ENCODE assay signal across 27 cellular contexts in the genomic region with DNA sequence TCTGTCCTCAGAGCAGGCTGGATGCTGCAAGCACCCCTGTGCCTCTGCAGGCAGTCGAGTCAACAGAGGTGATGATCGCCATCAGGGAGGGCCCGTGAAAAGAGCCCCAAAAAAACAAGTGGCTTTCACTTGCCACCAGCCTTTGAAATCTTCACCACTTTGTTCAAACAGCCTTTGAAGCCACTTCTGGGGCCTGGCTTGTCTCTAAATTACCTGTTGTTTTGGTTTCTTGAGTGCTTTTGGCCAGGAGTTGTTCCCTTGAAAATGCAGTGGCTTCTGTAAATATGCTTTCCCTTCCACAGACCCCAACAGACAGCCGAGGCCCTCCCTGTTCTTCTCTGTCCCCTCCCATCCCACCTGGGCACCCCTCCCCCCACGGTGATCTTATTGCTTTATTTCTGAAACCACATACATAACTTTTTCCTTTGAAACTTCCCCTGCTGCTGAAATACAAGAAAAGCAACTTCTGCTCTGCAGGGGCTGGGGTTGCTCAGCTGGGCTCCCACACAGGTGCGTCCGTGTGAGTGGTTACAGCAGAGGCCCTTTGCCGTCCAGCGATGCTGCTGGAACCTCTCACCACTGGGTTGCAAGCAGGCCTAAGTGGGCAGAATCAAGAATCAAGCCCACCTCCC.
DNase-seq lines count a peak whose midpoint lies in the region; ATAC-seq and TF ChIP-seq lines count a peak whose summit lies in the region.
"Had no signal": no experiment of that assay in that cellular context is flagged by ENCODE, and none has a peak within 500 bp of the region (broad histone marks: within the 10 kb centered on the region; RNA-seq: fewer than 3 reads in every experiment).

No MANE protein-coding gene starts in this region.

- H3K27me3 ChIP-seq in BLaER1 treated with 17β-estradiol and CSF1 and Interleukin-3, amounts not matched to agents 10 nM and 100 nM = no peaks in the 10 kb centered on the region
- H3K27me3 ChIP-seq in CD8-positive, alpha-beta T cell (ENCODE audit: insufficient read depth, low read length) = no peaks in the 10 kb centered on the region
- H3K27me3 ChIP-seq: colonic mucosa, gastrocnemius medialis, MG63 had no signal

- H3K36me3 Mint-ChIP-seq in CD8-positive, alpha-beta T cell = no peaks in the 10 kb centered on the region
- no peaks in the 10 kb centered on the region for H3K36me3 Mint-ChIP-seq in activated CD8-positive, alpha-beta T cell treated with anti-CD3 and anti-CD28 coated beads, Interleukin-2, amount 10 ng/mL, durations not matched to agents 7 days and 5 days (ENCODE audit: low read depth)
- no peaks in the 10 kb centered on the region for H3K36me3 Mint-ChIP-seq in naive thymus-derived CD8-positive, alpha-beta T cell
- H3K36me3 Mint-ChIP-seq: CD8-positive, alpha-beta memory T cell; IgD-negative memory B cell; natural killer cell; stimulated activated memory B cell treated with anti-CD40 and anti-IgM and Interleukin-4, amounts not matched to agents 10 μg/mL and 1 μg/mL and 100 μg/mL, for 72 hours had no signal

- H3K4me1 Mint-ChIP-seq in CD8-positive, alpha-beta T cell (ENCODE audit: low read depth) = peaks cover 45% of the 10 kb centered on the region
- H3K4me1 Mint-ChIP-seq in activated CD8-positive, alpha-beta T cell treated with anti-CD3 and anti-CD28 coated beads, Interleukin-2, amount 10 ng/mL, durations not matched to agents 7 days and 5 days (ENCODE audit: low read depth) = peaks cover 26% of the 10 kb centered on the region
- H3K4me1 Mint-ChIP-seq in naive thymus-derived CD8-positive, alpha-beta T cell = peaks cover 34 to 51% (median 43%) of the 10 kb centered on the region in 4 donors
- H3K4me1 Mint-ChIP-seq: CD8-positive, alpha-beta memory T cell; IgD-negative memory B cell; natural killer cell; stimulated activated memory B cell treated with anti-CD40 and anti-IgM and Interleukin-4, amounts not matched to agents 10 μg/mL and 1 μg/mL and 100 μg/mL, for 72 hours had no signal

- H3K27ac Mint-ChIP-seq in CD8-positive, alpha-beta T cell = peak overlapping the region; percentile 86
- peak overlapping the region; percentile 53 for H3K27ac Mint-ChIP-seq in activated CD8-positive, alpha-beta T cell treated with anti-CD3 and anti-CD28 coated beads, Interleukin-2, amount 10 ng/mL, durations not matched to agents 7 days and 5 days
- peak overlapping the region; percentile 76 to 93 (median 86) for H3K27ac Mint-ChIP-seq in naive thymus-derived CD8-positive, alpha-beta T cell
- H3K27ac Mint-ChIP-seq: CD8-positive, alpha-beta memory T cell; HFFc6; IgD-negative memory B cell; natural killer cell; stimulated activated memory B cell treated with anti-CD40 and anti-IgM and Interleukin-4, amounts not matched to agents 10 μg/mL and 1 μg/mL and 100 μg/mL, for 72 hours; T-helper 2 cell treated with Interferon-gamma antibody and Interleukin-4, amounts not matched to agents 5 μg/mL and 100 μg/mL, for 36 hours had no signal

- TF ChIP-seq CTCF in CD8-positive, alpha-beta T cell (IDR thresholded peaks at IDR 0.05) = no peak
- TF ChIP-seq CTCF in coronary artery (IDR thresholded peaks at IDR 0.05) = no peak

- peaks cover 3% of the 10 kb centered on the region for H3K27me3 Mint-ChIP-seq in CD8-positive, alpha-beta T cell (ENCODE audit: low read depth)
- peaks cover 5% of the 10 kb centered on the region for H3K27me3 Mint-ChIP-seq in activated CD8-positive, alpha-beta T cell treated with anti-CD3 and anti-CD28 coated beads, Interleukin-2, amount 10 ng/mL, durations not matched to agents 7 days and 5 days (ENCODE audit: low read depth)
- H3K27me3 Mint-ChIP-seq in naive thymus-derived CD8-positive, alpha-beta T cell = peaks cover 0 to under 1% (median 0%) of the 10 kb centered on the region in 5 donors
- H3K27me3 Mint-ChIP-seq: IgD-negative memory B cell had no signal

- DNase-seq in CD8-positive, alpha-beta T cell = peak in 3 of 7 experiments; percentile 25 to 39 (median 27)
- DNase-seq in activated CD8-positive, alpha-beta T cell treated with anti-CD3 and anti-CD28 coated beads, Interleukin-2, amount 10 ng/mL, durations not matched to agents 7 days and 5 days = peak; percentile 33
- DNase-seq in naive thymus-derived CD8-positive, alpha-beta T cell = peak in 6 of 10 donors; percentile 20 to 62 (median 42)
- no peak for DNase-seq in coronary artery (ENCODE audit: low spot score)
- DNase-seq in SIG-M5 (lab: John Stamatoyannopoulos, UW) = no peak
- DNase-seq: amygdala, colonic mucosa, gastrocnemius medialis, GDM1, HFFc6, hypothalamus, left ventricle myocardium superior, natural killer cell, NCI-H1417 treated with DMSO at 0.1 percent for 48 hours, NCI-H82, WERI-Rb-1 had no signal

- POLR2A ChIA-PET in CD8-positive, alpha-beta T cell (lab: Charles Lee) = no interaction called here
- POLR2A ChIA-PET in activated CD8-positive, alpha-beta T cell treated with anti-CD3 and anti-CD28 coated beads, Interleukin-2, amount 10 ng/mL, durations not matched to agents 7 days and 5 days (lab: Charles Lee) = no interaction called here
- POLR2A ChIA-PET in naive thymus-derived CD8-positive, alpha-beta T cell (lab: Charles Lee) = no interaction called here

- H3K4me2 ChIP-seq in BLaER1 treated with 17β-estradiol and CSF1 and Interleukin-3, amounts not matched to agents 10 nM and 100 nM = peak overlapping the region in 8 of 11 experiments; percentile 50 to 75 (median 58); a peak in 16 of 22 replicates

- peaks cover 0 to 38% (median 33%) of the 10 kb centered on the region in 10 experiments; a peak in 16 of 20 replicates for H3K4me1 ChIP-seq in BLaER1 treated with 17β-estradiol and CSF1 and Interleukin-3, amounts not matched to agents 10 nM and 100 nM
- peaks cover 35% of the 10 kb centered on the region for H3K4me1 ChIP-seq in CD8-positive, alpha-beta T cell (ENCODE audit: insufficient read depth, low read length)
- H3K4me1 ChIP-seq: breast epithelium, colonic mucosa, gastrocnemius medialis, tibial artery had no signal

- CTCF ChIA-PET in CD8-positive, alpha-beta T cell (lab: Charles Lee) = no interaction called here
- CTCF ChIA-PET in activated CD8-positive, alpha-beta T cell treated with anti-CD3 and anti-CD28 coated beads, Interleukin-2, amount 10 ng/mL, durations not matched to agents 7 days and 5 days (lab: Charles Lee) = no interaction called here

- no peak overlapping the region for H3K27ac ChIP-seq in BLaER1 treated with 17β-estradiol and CSF1 and Interleukin-3, amounts not matched to agents 10 nM and 100 nM
- no peak overlapping the region for H3K27ac ChIP-seq in CD8-positive, alpha-beta T cell (ENCODE audit: low read depth, low read length)
- H3K27ac ChIP-seq in coronary artery = no peak overlapping the region
- H3K27ac ChIP-seq: breast epithelium, colonic mucosa, gastrocnemius medialis, skin epidermis, tibial artery, WERI-Rb-1 had no signal

- ATAC-seq in CD8-positive, alpha-beta T cell = peak; percentile 33
- ATAC-seq in activated CD8-positive, alpha-beta T cell treated with anti-CD3 and anti-CD28 coated beads, Interleukin-2, amount 10 ng/mL, durations not matched to agents 7 days and 5 days = peak; percentile 33
- ATAC-seq in naive thymus-derived CD8-positive, alpha-beta T cell = peak; percentile 57 to 64
- no peak for ATAC-seq in HG02970 (IDR thresholded peaks at IDR 0.05; ENCODE audit: low FRiP score, unreplicated experiment)
- ATAC-seq: gastrocnemius medialis; left ventricle myocardium superior; natural killer cell; SK-N-SH treated with all-trans-retinoic acid at 6 μM for 48 hours; stimulated activated memory B cell treated with anti-CD40 and anti-IgM and Interleukin-4, amounts not matched to agents 10 μg/mL and 1 μg/mL and 100 μg/mL, for 72 hours had no signal

- peak overlapping the region; percentile 64 for H3K4me3 Mint-ChIP-seq in CD8-positive, alpha-beta T cell
- no peak overlapping the region for H3K4me3 Mint-ChIP-seq in activated CD8-positive, alpha-beta T cell treated with anti-CD3 and anti-CD28 coated beads, Interleukin-2, amount 10 ng/mL, durations not matched to agents 7 days and 5 days
- peak overlapping the region; percentile 50 to 85 (median 76) for H3K4me3 Mint-ChIP-seq in naive thymus-derived CD8-positive, alpha-beta T cell
- H3K4me3 Mint-ChIP-seq: HFFc6; IgD-negative memory B cell; natural killer cell; stimulated activated memory B cell treated with anti-CD40 and anti-IgM and Interleukin-4, amounts not matched to agents 10 μg/mL and 1 μg/mL and 100 μg/mL, for 72 hours; T-helper 2 cell treated with Interferon-gamma antibody and Interleukin-4, amounts not matched to agents 5 μg/mL and 100 μg/mL, for 36 hours had no signal

- H3K4me3 ChIP-seq in BLaER1 treated with 17β-estradiol and CSF1 and Interleukin-3, amounts not matched to agents 10 nM and 100 nM = no peak overlapping the region
- peak overlapping the region; percentile 20 for H3K4me3 ChIP-seq in CD8-positive, alpha-beta T cell (ENCODE audit: low read depth, low read length)
- H3K4me3 ChIP-seq in coronary artery = no peak overlapping the region
- H3K4me3 ChIP-seq: breast epithelium, colonic mucosa, gastrocnemius medialis, MG63, skin epidermis, tibial artery had no signal

- no peak overlapping the region for H3K9ac ChIP-seq in BLaER1 treated with 17β-estradiol and CSF1 and Interleukin-3, amounts not matched to agents 10 nM and 100 nM

- H3K9me3 ChIP-seq in BLaER1 treated with 17β-estradiol and CSF1 and Interleukin-3, amounts not matched to agents 10 nM and 100 nM (replicated peaks in 1 of 11) = peaks cover 0 to 10% (median 0%) of the 10 kb centered on the region in 11 experiments; a peak in 5 of 22 replicates
- H3K9me3 ChIP-seq in CD8-positive, alpha-beta T cell (ENCODE audit: low read length) = no peaks in the 10 kb centered on the region
- H3K9me3 ChIP-seq: breast epithelium, colonic mucosa, gastrocnemius medialis, MG63, tibial artery had no signal

- intact Hi-C loops in CD8-positive, alpha-beta T cell (cut with DNase I, micrococcal nuclease) = no loop called here

- no peaks in the 10 kb centered on the region; a peak in 1 of 22 replicates for H4K20me1 ChIP-seq in BLaER1 treated with 17β-estradiol and CSF1 and Interleukin-3, amounts not matched to agents 10 nM and 100 nM

- no peaks in the 10 kb centered on the region for H3K9me3 Mint-ChIP-seq in CD8-positive, alpha-beta T cell
- H3K9me3 Mint-ChIP-seq in activated CD8-positive, alpha-beta T cell treated with anti-CD3 and anti-CD28 coated beads, Interleukin-2, amount 10 ng/mL, durations not matched to agents 7 days and 5 days (ENCODE audit: insufficient read depth) = peaks cover 6% of the 10 kb centered on the region
- peaks cover 0 to 2% (median 0%) of the 10 kb centered on the region in 9 donors for H3K9me3 Mint-ChIP-seq in naive thymus-derived CD8-positive, alpha-beta T cell
- H3K9me3 Mint-ChIP-seq: natural killer cell; T-helper 2 cell treated with Interferon-gamma antibody and Interleukin-4, amounts not matched to agents 5 μg/mL and 100 μg/mL, for 36 hours had no signal

- no peaks in the 10 kb centered on the region for H3K36me3 ChIP-seq in BLaER1 treated with 17β-estradiol and CSF1 and Interleukin-3, amounts not matched to agents 10 nM and 100 nM
- H3K36me3 ChIP-seq in CD8-positive, alpha-beta T cell (ENCODE audit: insufficient read depth, low read length) = no peaks in the 10 kb centered on the region
- H3K36me3 ChIP-seq: breast epithelium, colonic mucosa, gastrocnemius medialis, MG63, tibial artery, WERI-Rb-1 had no signal

Comparison
In these comparisons a context has a peak if more than half of its experiments do, and no peak if none do; other contexts are left out.
1. DNase-seq: peak in activated CD8-positive, alpha-beta T cell treated with anti-CD3 and anti-CD28 coated beads, Interleukin-2, amount 10 ng/mL, durations not matched to agents 7 days and 5 days (single experiment) and naive thymus-derived CD8-positive, alpha-beta T cell (6 of 10); none in coronary artery (single experiment) and SIG-M5 (single experiment).
2. Peak in every context shown above with its lines, with median percentiles within 50 percentile points of each other: H3K27ac Mint-ChIP-seq.